Comparison of ENCODE assay signal across 15 cellular contexts in genomic region chr17:48539177-48539576, GRCh38. TPM values are rescaled to one million over a fixed set of nuclear protein-coding genes. Genes with fewer than 3 reads are reported as not detected.
DNase-seq lines count a peak whose midpoint lies in the region; ATAC-seq and TF ChIP-seq lines count a peak whose summit lies in the region.
"Had no signal": no experiment of that assay in that cellular context is flagged by ENCODE, and none has a peak within 500 bp of the region (broad histone marks: within the 10 kb centered on the region; RNA-seq: fewer than 3 reads in every experiment).

No MANE protein-coding gene starts in this region.

- DNase-seq in GM23248 = peak; percentile 89
- peak; percentile 96 for DNase-seq in amniotic epithelial cell (ENCODE audit: low read depth)
- peak; percentile 69 for DNase-seq in islet precursor cell
- DNase-seq in smooth muscle cell (lab: John Stamatoyannopoulos, UW; ENCODE audit: unreplicated experiment) = no peak
- no peak for DNase-seq in MV-4-11 (lab: John Stamatoyannopoulos, UW)
- DNase-seq in GM19238 (ENCODE audit: insufficient read length, low spot score) = no peak
- DNase-seq in activated CD4-positive, alpha-beta T cell treated with anti-CD3 and anti-CD28 coated beads, Interleukin-2, amount 10 ng/mL, durations not matched to agents 7 days and 5 days = no peak
- DNase-seq: activated CD8-positive, alpha-beta memory T cell treated with anti-CD3 and anti-CD28 coated beads, Interleukin-2, amount 10 ng/mL, durations not matched to agents 7 days and 5 days; activated naive CD4-positive, alpha-beta T cell treated with anti-CD3 and anti-CD28 coated beads, Interleukin-2, amount 50 U/mL, for 16 hours; erythroblast; NCI-H1436; NCI-H510A; stimulated activated naive CD8-positive, alpha-beta T cell treated with anti-CD3 and anti-CD28 coated beads, Interleukin-15, amount 100 ng/mL, for 72 hours had no signal

- peaks cover 18% of the 10 kb centered on the region for H3K4me1 Mint-ChIP-seq in activated CD4-positive, alpha-beta T cell treated with anti-CD3 and anti-CD28 coated beads, Interleukin-2, amount 10 ng/mL, durations not matched to agents 7 days and 5 days

- H3K9ac ChIP-seq in GM23248 = no peak overlapping the region
- no peak overlapping the region for H3K9ac ChIP-seq in smooth muscle cell (ENCODE audit: low read depth)

- H2AFZ ChIP-seq in GM23248 (no peak overlapping the region), smooth muscle cell (ENCODE audit: low read depth) (no peak overlapping the region)

- H3K36me3 Mint-ChIP-seq in activated CD4-positive, alpha-beta T cell treated with anti-CD3 and anti-CD28 coated beads, Interleukin-2, amount 10 ng/mL, durations not matched to agents 7 days and 5 days (ENCODE audit: low read depth) = peaks cover 7% of the 10 kb centered on the region

- WGBS in GM23248 (ENCODE audit: low coverage in 1 of 2, low lambda C conversion rate in 2 of 2, missing lambda C conversion rate in 2 of 2), 2 experiments = 22 to 23% methylated on average over 4 of the region's 4 CpGs
- 17% methylated on average over 4 of the region's 4 CpGs for WGBS in smooth muscle cell (ENCODE audit: low lambda C conversion rate)

- no peaks in the 10 kb centered on the region for H3K9me2 ChIP-seq in GM23248 (ENCODE audit: insufficient read depth)

- H3K27me3 Mint-ChIP-seq in activated CD4-positive, alpha-beta T cell treated with anti-CD3 and anti-CD28 coated beads, Interleukin-2, amount 10 ng/mL, durations not matched to agents 7 days and 5 days = peaks cover 52% of the 10 kb centered on the region

- no peaks in the 10 kb centered on the region for H3K27me3 ChIP-seq in GM23248 (replicated peaks; ENCODE audit: insufficient read depth)
- no peaks in the 10 kb centered on the region for H3K27me3 ChIP-seq in smooth muscle cell (ENCODE audit: low read depth)

- H3K4me3 ChIP-seq in GM23248 (no peak overlapping the region), smooth muscle cell (no peak overlapping the region)

- no peaks in the 10 kb centered on the region for H3K9me3 ChIP-seq in GM23248 (ENCODE audit: low read depth)
- H3K9me3 ChIP-seq in smooth muscle cell (replicated peaks; ENCODE audit: low read depth) = no peaks in the 10 kb centered on the region

- H3K79me2 ChIP-seq in GM23248 (ENCODE audit: insufficient read depth) = peaks cover 48% of the 10 kb centered on the region
- peaks cover 30% of the 10 kb centered on the region for H3K79me2 ChIP-seq in smooth muscle cell (ENCODE audit: low read depth)

- POLR2A ChIA-PET in activated CD4-positive, alpha-beta T cell treated with anti-CD3 and anti-CD28 coated beads, Interleukin-2, amount 10 ng/mL, durations not matched to agents 7 days and 5 days (lab: Charles Lee) = no interaction called here

- H3K4me1 ChIP-seq in GM23248 (ENCODE audit: insufficient read depth) = peaks cover 23% of the 10 kb centered on the region
- H3K4me1 ChIP-seq in smooth muscle cell (ENCODE audit: low read depth) = peaks cover 15% of the 10 kb centered on the region

- H3K9me3 Mint-ChIP-seq in activated CD4-positive, alpha-beta T cell treated with anti-CD3 and anti-CD28 coated beads, Interleukin-2, amount 10 ng/mL, durations not matched to agents 7 days and 5 days = no peaks in the 10 kb centered on the region
- H3K9me3 Mint-ChIP-seq: stimulated activated naive CD8-positive, alpha-beta T cell treated with anti-CD3 and anti-CD28 coated beads, Interleukin-15, amount 100 ng/mL, for 72 hours had no signal

- H3K4me3 Mint-ChIP-seq in activated CD4-positive, alpha-beta T cell treated with anti-CD3 and anti-CD28 coated beads, Interleukin-2, amount 10 ng/mL, durations not matched to agents 7 days and 5 days = no peak overlapping the region
- H3K4me3 Mint-ChIP-seq: activated CD8-positive, alpha-beta memory T cell treated with anti-CD3 and anti-CD28 coated beads, Interleukin-2, amount 10 ng/mL, durations not matched to agents 7 days and 5 days; stimulated activated naive CD8-positive, alpha-beta T cell treated with anti-CD3 and anti-CD28 coated beads, Interleukin-15, amount 100 ng/mL, for 72 hours had no signal

- no peak overlapping the region for H3K27ac Mint-ChIP-seq in activated CD4-positive, alpha-beta T cell treated with anti-CD3 and anti-CD28 coated beads, Interleukin-2, amount 10 ng/mL, durations not matched to agents 7 days and 5 days
- H3K27ac Mint-ChIP-seq: activated CD8-positive, alpha-beta memory T cell treated with anti-CD3 and anti-CD28 coated beads, Interleukin-2, amount 10 ng/mL, durations not matched to agents 7 days and 5 days had no signal

- CTCF ChIA-PET in activated CD4-positive, alpha-beta T cell treated with anti-CD3 and anti-CD28 coated beads, Interleukin-2, amount 10 ng/mL, durations not matched to agents 7 days and 5 days (lab: Charles Lee) = interaction anchor here (0.6 to 1.6 kb wide), 3 partner anchors 82 to 505 kb away, joined by 4 read pairs; no protein-coding TSS in a partner anchor

- peak overlapping the region; percentile 63 for H3K27ac ChIP-seq in GM23248
- peak overlapping the region; percentile 85 for H3K27ac ChIP-seq in smooth muscle cell (ENCODE audit: low read depth)

- ATAC-seq in activated CD4-positive, CD25-positive, alpha-beta regulatory T cell treated with anti-CD3 and anti-CD28 coated beads, Interleukin-2, amount 50 U/mL, for 24 hours = no peak
- ATAC-seq: activated CD8-positive, alpha-beta memory T cell treated with anti-CD3 and anti-CD28 coated beads, Interleukin-2, amount 10 ng/mL, durations not matched to agents 7 days and 5 days; stimulated activated naive CD8-positive, alpha-beta T cell treated with anti-CD3 and anti-CD28 coated beads, Interleukin-15, amount 100 ng/mL, for 72 hours had no signal

- H3K36me3 ChIP-seq in GM23248 (ENCODE audit: low read depth) = no peaks in the 10 kb centered on the region
- no peaks in the 10 kb centered on the region for H3K36me3 ChIP-seq in smooth muscle cell (ENCODE audit: low read depth)

- no peak for TF ChIP-seq CTCF in smooth muscle cell (IDR thresholded peaks at IDR 0.05; ENCODE audit: borderline replicate concordance, insufficient read depth, poor library complexity, severe bottlenecking)

- in situ Hi-C loops in GM23248 (cut with MboI) = no loop called here

- H4K20me1 ChIP-seq in GM23248 (ENCODE audit: insufficient read depth) (no peaks in the 10 kb centered on the region), smooth muscle cell (ENCODE audit: low read depth) (no peaks in the 10 kb centered on the region)

- peaks cover 26% of the 10 kb centered on the region for H3F3A ChIP-seq in GM23248 (ENCODE audit: insufficient read depth)
- peaks cover 7% of the 10 kb centered on the region for H3F3A ChIP-seq in smooth muscle cell (ENCODE audit: low read depth)

- H3K4me2 ChIP-seq in GM23248 (ENCODE audit: unreplicated experiment) (peak overlapping the region; percentile 23), smooth muscle cell (peak overlapping the region; percentile 98)

RNA-seq across cellular contexts. Expression of gene HOXB2, which starts 5.7 kb away (rescaled TPM):
- total RNA-seq in GM23248 (2014; rRNA removed; shearing (Covaris generic)) = 9.6 and 12.1 TPM in 2 replicates
- polyA plus RNA-seq in GM23248 (2016; fragmentation: Nextera tagmentation; extraction: Ambion mirVana) = 25.3 and 27.4 TPM in 2 replicates
- total RNA-seq in smooth muscle cell = 16.9 and 40.4 TPM in 2 replicates
- polyA plus RNA-seq in smooth muscle cell = 26.5 and 35.6 TPM in 2 replicates
- 1 to 10 TPM; 3.4 to 4.7 TPM for total RNA-seq in activated CD4-positive, alpha-beta T cell treated with anti-CD3 and anti-CD28 coated beads, Interleukin-2, amount 10 ng/mL, durations not matched to agents 7 days and 5 days
- total RNA-seq: cerebellum had no signal

RNA-seq across cellular contexts. Expression of gene HOXB1, which starts 8.4 kb away (rescaled TPM):
- not detected in 2 replicates for total RNA-seq in GM23248 (2014; rRNA removed; shearing (Covaris generic))
- not detected in 2 replicates for polyA plus RNA-seq in GM23248 (2016; fragmentation: Nextera tagmentation; extraction: Ambion mirVana)
- not detected in 2 replicates for total RNA-seq in smooth muscle cell
- not detected in 2 replicates for polyA plus RNA-seq in smooth muscle cell
- not detected for total RNA-seq in activated CD4-positive, alpha-beta T cell treated with anti-CD3 and anti-CD28 coated beads, Interleukin-2, amount 10 ng/mL, durations not matched to agents 7 days and 5 days
- total RNA-seq: activated CD8-positive, alpha-beta memory T cell treated with anti-CD3 and anti-CD28 coated beads, Interleukin-2, amount 10 ng/mL, durations not matched to agents 7 days and 5 days; cerebellum had no signal

RNA-seq across cellular contexts. Expression of gene HOXB4, which starts 39.0 kb away (rescaled TPM):
- total RNA-seq in GM23248 (2014; rRNA removed; shearing (Covaris generic)) = 2.2 and 3.3 TPM in 2 replicates
- 0.54 and 1.2 TPM in 2 replicates for polyA plus RNA-seq in GM23248 (2016; fragmentation: Nextera tagmentation; extraction: Ambion mirVana)
- 0.72 and 2.6 TPM in 2 replicates for total RNA-seq in smooth muscle cell
- 0.96 and 1.0 TPM in 2 replicates for polyA plus RNA-seq in smooth muscle cell
- 1 to 10 TPM; 3.3 to 3.6 TPM for total RNA-seq in activated CD4-positive, alpha-beta T cell treated with anti-CD3 and anti-CD28 coated beads, Interleukin-2, amount 10 ng/mL, durations not matched to agents 7 days and 5 days

RNA-seq across cellular contexts. Expression of gene HOXB3, which starts 50.9 kb away (rescaled TPM):
- total RNA-seq in GM23248 (2014; rRNA removed; shearing (Covaris generic)) = 1.9 and 4.8 TPM in 2 replicates
- polyA plus RNA-seq in GM23248 (2016; fragmentation: Nextera tagmentation; extraction: Ambion mirVana) (1.9 and 2.4 TPM in 2 replicates), smooth muscle cell (2.8 and 4.4 TPM in 2 replicates)
- 5.1 and 9.1 TPM in 2 replicates for total RNA-seq in smooth muscle cell
- 1 to 10 TPM; 3.1 to 4.5 TPM for total RNA-seq in activated CD4-positive, alpha-beta T cell treated with anti-CD3 and anti-CD28 coated beads, Interleukin-2, amount 10 ng/mL, durations not matched to agents 7 days and 5 days
- total RNA-seq: cerebellum had no signal

RNA-seq across cellular contexts. Expression of gene HOXB5, which starts 54.4 kb away (rescaled TPM):
- total RNA-seq in GM23248 (2014; rRNA removed; shearing (Covaris generic)) = 0.22 TPM in 1 of 2 replicates, not detected in the other
- polyA plus RNA-seq in GM23248 (2016; fragmentation: Nextera tagmentation; extraction: Ambion mirVana) = 1.3 and 2.0 TPM in 2 replicates
- total RNA-seq in smooth muscle cell = 0.49 and 0.94 TPM in 2 replicates
- polyA plus RNA-seq in smooth muscle cell = 1.4 and 1.8 TPM in 2 replicates
- not detected for total RNA-seq in activated CD4-positive, alpha-beta T cell treated with anti-CD3 and anti-CD28 coated beads, Interleukin-2, amount 10 ng/mL, durations not matched to agents 7 days and 5 days
- total RNA-seq: cerebellum had no signal

Comparison
In these comparisons a context has a peak if more than half of its experiments do, and no peak if none do; other contexts are left out.
1. DNase-seq: peak in GM23248 (single experiment), amniotic epithelial cell (single experiment) and islet precursor cell (single experiment); none in smooth muscle cell (single experiment), MV-4-11 (single experiment), GM19238 (single experiment) and activated CD4-positive, alpha-beta T cell treated with anti-CD3 and anti-CD28 coated beads, Interleukin-2, amount 10 ng/mL, durations not matched to agents 7 days and 5 days (single experiment).